In genomic region chr19:7925171-7925837, GRCh38 we compare ENCODE assay signal across 7 cellular contexts.
A peak's percentile ranks its signal among the peaks of the same experiment; 100 is the strongest.
DNase-seq lines count a peak whose midpoint lies in the region; ATAC-seq and TF ChIP-seq lines count a peak whose summit lies in the region.

No MANE protein-coding gene starts in this region.

- in situ Hi-C loops in GM13976 (cut with MboI; ENCODE audit: low sequenced_read_pairs, unreplicated experiment): no loop called here

- peak; percentile 94 for TF ChIP-seq CTCF in GM13976 (IDR thresholded peaks at IDR 0.05; ENCODE audit: borderline replicate concordance, control extremely low read depth, extremely low read depth, insufficient read depth, missing control alignments)

- peak; percentile 89 for DNase-seq in GM13976 (ENCODE audit: low spot score)
- DNase-seq in NCI-H146 (lab: John Stamatoyannopoulos, UW): peak; percentile 71
- DNase-seq in T1000 (lab: John Stamatoyannopoulos, UW): peak; percentile 66
- DNase-seq in astrocyte of the hippocampus (ENCODE audit: low read depth, low spot score): peak; percentile 93
- peak; percentile 86 for DNase-seq in iPS-NIHi7 (ENCODE audit: extremely low spot score)
- peak; percentile 65 to 74 (median 66) for DNase-seq in stimulated activated CD4-positive, alpha-beta T cell treated with anti-CD3 and anti-CD28 coated beads, Interleukin-12 subunit alpha, Interleukin-12 subunit beta, amount 100 ng/mL, for 48 hours (ENCODE audit: low read depth in 2 of 3, low spot score in 1 of 3)

- ATAC-seq in GM19328 (IDR thresholded peaks at IDR 0.05; ENCODE audit: unreplicated experiment): no peak
